In the genomic region with DNA sequence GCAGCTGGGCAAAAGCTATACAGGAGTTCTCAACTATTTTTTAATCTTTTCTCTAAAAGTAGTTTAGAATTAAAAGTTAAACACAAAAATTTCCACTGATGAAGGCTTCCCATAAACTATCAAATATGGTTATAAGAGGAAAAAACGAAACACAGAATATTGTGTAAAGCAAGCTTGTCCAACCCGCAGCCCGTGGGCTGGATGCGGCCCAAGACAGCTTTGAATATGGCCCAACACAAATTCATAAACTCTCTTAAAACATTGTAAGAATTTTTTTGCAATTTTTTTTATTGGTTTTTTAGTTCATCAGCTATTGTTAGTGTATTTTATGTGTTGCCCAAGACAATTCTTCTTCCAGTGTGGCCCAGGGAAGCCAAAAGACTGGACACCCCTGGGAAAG, we compare ENCODE assay signal across 11 cellular contexts. TPM values are rescaled to one million over a fixed set of nuclear protein-coding genes. Genes with fewer than 3 reads are reported as not detected.
"Had no signal": no experiment of that assay in that cellular context is flagged by ENCODE, and none has a peak within 500 bp of the region (broad histone marks: within the 10 kb centered on the region; RNA-seq: fewer than 3 reads in every experiment).

No MANE protein-coding gene starts in this region.

RNA-seq across cellular contexts. Expression of a gene that starts 23.4 kb away (rescaled TPM):
- total RNA-seq: epithelial cell of proximal tubule, fibroblast of villous mesenchyme, gastrocnemius medialis, progenitor cell of endocrine pancreas, stomach had no signal
- polyA plus RNA-seq: fibroblast of lung; liver; naive thymus-derived CD8-positive, alpha-beta T cell had no signal

RNA-seq across cellular contexts. Expression of a gene that starts 28.9 kb away (rescaled TPM):
- total RNA-seq: body of pancreas, bronchial epithelial cell, progenitor cell of endocrine pancreas had no signal
- polyA plus RNA-seq: naive thymus-derived CD8-positive, alpha-beta T cell; neural cell had no signal
